In genomic region chr11:86418929-86419328, GRCh38 we compare ENCODE assay signal across 1 cellular context.
TF ChIP-seq lines count a peak whose summit lies in the region.

No MANE protein-coding gene starts in this region.

TF ChIP-seq in WTC11, 78 proteins besides CTCF, POLR2A, EP300 and RAD21 (continued from another document):
- no peak for TF ChIP-seq ZNF281 (CRISPR knock-in tag; IDR thresholded peaks at IDR 0.05)
- no peak for TF ChIP-seq ESRRA (CRISPR knock-in tag; IDR thresholded peaks at IDR 0.05; ENCODE audit: borderline replicate concordance)
- no peak for TF ChIP-seq ZNF138 (CRISPR knock-in tag; conservative IDR thresholded peaks at IDR 0.05)
- no peak for TF ChIP-seq CREB1 (CRISPR knock-in tag; IDR thresholded peaks at IDR 0.05)
TF ChIP-seq in WTC11: peak in this region for 0.
